Comparison of ENCODE assay signal across 21 cellular contexts in the genomic region with DNA sequence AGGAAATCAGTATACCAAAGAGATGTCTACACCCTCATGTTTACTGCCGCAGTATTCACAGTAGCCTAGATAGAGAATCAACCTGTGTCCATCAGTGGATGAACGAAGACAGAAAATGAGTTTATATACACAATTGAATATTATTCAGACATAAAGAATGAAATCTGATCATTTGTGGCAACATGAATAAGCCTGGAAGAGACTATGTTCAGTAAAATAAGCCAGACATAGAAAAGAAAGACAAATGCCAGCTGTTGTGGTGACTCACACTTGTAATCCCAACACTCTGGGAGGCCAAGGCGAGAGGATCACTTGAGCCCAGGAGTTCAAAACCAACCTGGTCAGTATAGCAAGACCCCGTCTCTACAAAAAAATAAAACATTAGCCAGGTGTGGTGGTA. TPM values are rescaled to one million over a fixed set of nuclear protein-coding genes. Genes with fewer than 3 reads are reported as not detected.
"Had no signal": no experiment of that assay in that cellular context is flagged by ENCODE, and none has a peak within 500 bp of the region (broad histone marks: within the 10 kb centered on the region; RNA-seq: fewer than 3 reads in every experiment).

No MANE protein-coding gene starts in this region.

- H3K9me3 ChIP-seq: heart right ventricle, mucosa of descending colon, prostate gland, right atrium auricular region, suprapubic skin, transverse colon, vagina had no signal

- H3K9me3 Mint-ChIP-seq: activated CD4-positive, alpha-beta T cell treated with anti-CD3 and anti-CD28 coated beads, Interleukin-2, amount 10 ng/mL, durations not matched to agents 24 days and 14 days; activated CD8-positive, alpha-beta T cell treated with anti-CD3 and anti-CD28 coated beads for 36 hours; activated T-cell treated with anti-CD3 and anti-CD28 coated beads, Interleukin-2, amount 50 U/mL, for 4 hours; effector memory CD8-positive, alpha-beta T cell; naive thymus-derived CD4-positive, alpha-beta T cell; neural progenitor cell; stimulated activated naive CD8-positive, alpha-beta T cell treated with anti-CD3 and anti-CD28 coated beads, Interleukin-15, amount 100 ng/mL, for 72 hours had no signal

- H3K4me1 Mint-ChIP-seq: activated CD4-positive, alpha-beta T cell treated with anti-CD3 and anti-CD28 coated beads, Interleukin-2, amount 10 ng/mL, durations not matched to agents 24 days and 14 days; neural progenitor cell had no signal

- H3K4me3 ChIP-seq: heart right ventricle, mucosa of descending colon, neural progenitor cell, prostate gland, right atrium auricular region, skin epidermis, suprapubic skin, transverse colon, vagina had no signal

- DNase-seq: activated CD4-positive, alpha-beta T cell treated with anti-CD3 and anti-CD28 coated beads, Interleukin-2, amount 10 ng/mL, durations not matched to agents 24 days and 14 days; activated CD8-positive, alpha-beta T cell treated with anti-CD3 and anti-CD28 coated beads for 36 hours; activated effector memory CD4-positive, alpha-beta T cell treated with Interleukin-2 at 50 U/mL for 16 hours; activated naive CD4-positive, alpha-beta T cell treated with anti-CD3 and anti-CD28 coated beads, Interleukin-2, amount 50 U/mL, for 16 hours; activated T-cell treated with anti-CD3 and anti-CD28 coated beads, Interleukin-2, amount 50 U/mL, for 4 hours; effector memory CD8-positive, alpha-beta T cell; heart right ventricle; kidney glomerular epithelial cell; left ventricle myocardium superior; naive thymus-derived CD4-positive, alpha-beta T cell; stimulated activated naive CD8-positive, alpha-beta T cell treated with anti-CD3 and anti-CD28 coated beads, Interleukin-15, amount 100 ng/mL, for 72 hours; transverse colon had no signal

- H3K4me1 ChIP-seq: heart right ventricle, neural progenitor cell, prostate gland, right atrium auricular region, suprapubic skin, transverse colon, vagina had no signal

- H3K27me3 ChIP-seq: heart right ventricle, neural progenitor cell, right atrium auricular region, suprapubic skin, transverse colon, vagina had no signal

- ATAC-seq: activated CD8-positive, alpha-beta T cell treated with anti-CD3 and anti-CD28 coated beads for 36 hours; activated T-cell treated with anti-CD3 and anti-CD28 coated beads, Interleukin-2, amount 50 U/mL, for 4 hours; effector memory CD8-positive, alpha-beta T cell; heart right ventricle; left ventricle myocardium superior; mucosa of descending colon; naive thymus-derived CD4-positive, alpha-beta T cell; stimulated activated naive CD8-positive, alpha-beta T cell treated with anti-CD3 and anti-CD28 coated beads, Interleukin-15, amount 100 ng/mL, for 72 hours had no signal

- H3K27ac ChIP-seq: epithelial cell of prostate, heart right ventricle, neural progenitor cell, prostate gland, right atrium auricular region, skin epidermis, suprapubic skin, transverse colon, vagina had no signal

- H3K4me2 ChIP-seq: neural progenitor cell had no signal

- H3K27ac Mint-ChIP-seq: activated CD4-positive, alpha-beta T cell treated with anti-CD3 and anti-CD28 coated beads, Interleukin-2, amount 10 ng/mL, durations not matched to agents 24 days and 14 days; activated CD8-positive, alpha-beta T cell treated with anti-CD3 and anti-CD28 coated beads for 36 hours; effector memory CD8-positive, alpha-beta T cell; naive thymus-derived CD4-positive, alpha-beta T cell; neural progenitor cell; stimulated activated naive CD8-positive, alpha-beta T cell treated with anti-CD3 and anti-CD28 coated beads, Interleukin-15, amount 100 ng/mL, for 72 hours had no signal

- H3K9ac ChIP-seq: neural progenitor cell had no signal

- H3K4me3 Mint-ChIP-seq: activated CD4-positive, alpha-beta T cell treated with anti-CD3 and anti-CD28 coated beads, Interleukin-2, amount 10 ng/mL, durations not matched to agents 24 days and 14 days; activated CD8-positive, alpha-beta T cell treated with anti-CD3 and anti-CD28 coated beads for 36 hours; activated T-cell treated with anti-CD3 and anti-CD28 coated beads, Interleukin-2, amount 50 U/mL, for 4 hours; effector memory CD8-positive, alpha-beta T cell; naive thymus-derived CD4-positive, alpha-beta T cell; neural progenitor cell; stimulated activated naive CD8-positive, alpha-beta T cell treated with anti-CD3 and anti-CD28 coated beads, Interleukin-15, amount 100 ng/mL, for 72 hours had no signal

- H2AFZ ChIP-seq: neural progenitor cell had no signal

- H3K27me3 Mint-ChIP-seq: activated CD4-positive, alpha-beta T cell treated with anti-CD3 and anti-CD28 coated beads, Interleukin-2, amount 10 ng/mL, durations not matched to agents 24 days and 14 days; activated CD8-positive, alpha-beta T cell treated with anti-CD3 and anti-CD28 coated beads for 36 hours; effector memory CD8-positive, alpha-beta T cell; naive thymus-derived CD4-positive, alpha-beta T cell; stimulated activated naive CD8-positive, alpha-beta T cell treated with anti-CD3 and anti-CD28 coated beads, Interleukin-15, amount 100 ng/mL, for 72 hours had no signal

RNA-seq across cellular contexts. Expression of a gene that starts 24.9 kb away (rescaled TPM):
- total RNA-seq: activated CD4-positive, alpha-beta T cell treated with anti-CD3 and anti-CD28 coated beads, Interleukin-2, amount 10 ng/mL, durations not matched to agents 24 days and 14 days; T-helper 1 cell treated with Interleukin-12 subunit alpha and Interleukin-12 subunit beta and Interleukin-4 antibody, amounts not matched to agents 30 ng/mL and 1 ng/mL, for 36 hours; vagina had no signal
